Comparison of ENCODE assay signal across 11 cellular contexts in the genomic region with DNA sequence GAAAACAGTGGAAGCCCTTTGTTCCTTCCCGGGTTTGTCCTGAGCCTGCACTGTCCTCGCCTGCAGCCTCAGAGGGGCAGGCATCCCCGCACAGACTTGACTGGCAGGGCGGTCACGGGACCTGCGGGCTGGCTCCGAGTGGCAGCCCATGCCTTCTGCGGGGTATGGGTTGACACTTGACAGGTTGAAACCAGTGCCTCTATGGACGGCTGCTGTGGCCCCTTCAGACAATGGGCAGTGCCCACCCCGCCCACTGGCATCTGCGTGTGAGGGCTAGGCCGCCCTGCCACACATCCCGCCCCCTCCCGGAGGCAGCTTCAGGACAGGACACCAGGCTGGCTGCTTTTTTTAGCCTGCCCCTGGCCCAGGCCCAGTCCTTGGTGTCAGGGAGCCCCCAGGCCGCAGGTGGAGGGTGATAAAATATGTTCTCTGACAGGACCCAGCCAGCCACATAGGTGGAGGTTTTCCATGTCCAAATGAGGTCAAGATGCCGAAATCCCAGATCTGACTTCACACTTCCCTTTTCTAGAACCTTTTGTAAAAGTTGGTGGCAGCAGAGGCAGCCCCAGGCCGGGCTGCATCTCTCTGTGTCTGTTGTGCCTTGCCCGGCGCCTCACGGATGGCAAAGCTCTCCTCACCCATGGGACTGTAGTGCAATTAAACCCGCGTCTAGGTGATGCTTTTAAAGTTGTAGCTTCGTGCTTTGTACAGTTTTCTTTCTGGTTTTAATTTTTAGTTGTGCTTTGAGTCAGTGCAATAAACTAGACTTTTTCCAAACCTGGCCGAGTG. TPM values are rescaled to one million over a fixed set of nuclear protein-coding genes. Genes with fewer than 3 reads are reported as not detected.
DNase-seq lines count a peak whose midpoint lies in the region; ATAC-seq and TF ChIP-seq lines count a peak whose summit lies in the region.
"Had no signal": no experiment of that assay in that cellular context is flagged by ENCODE, and none has a peak within 500 bp of the region (broad histone marks: within the 10 kb centered on the region; RNA-seq: fewer than 3 reads in every experiment).

No MANE protein-coding gene starts in this region.

- peak; percentile 71 for DNase-seq in RWPE2 (ENCODE audit: low spot score)
- no peak for DNase-seq in dorsolateral prefrontal cortex
- no peak for DNase-seq in lower lobe of right lung
- DNase-seq in substantia nigra (lab: John Stamatoyannopoulos, UW) = peak in 2 of 49 donors; percentile 36 to 74
- DNase-seq in T1000 (lab: John Stamatoyannopoulos, UW) = no peak
- no peak for DNase-seq in stimulated activated naive CD8-positive, alpha-beta T cell treated with anti-CD3 and anti-CD28 coated beads, Interleukin-15, amount 100 ng/mL, for 72 hours
- no peak for DNase-seq in NCI-H2196 (lab: John Stamatoyannopoulos, UW; ENCODE audit: unreplicated experiment)
- DNase-seq: activated naive CD4-positive, alpha-beta T cell; Kasumi-1 had no signal

- H3K27ac Mint-ChIP-seq in stimulated activated naive CD8-positive, alpha-beta T cell treated with anti-CD3 and anti-CD28 coated beads, Interleukin-15, amount 100 ng/mL, for 72 hours = no peak overlapping the region

- TF ChIP-seq CTCF in RWPE2 (IDR thresholded peaks at IDR 0.05; ENCODE audit: poor library complexity, severe bottlenecking) (no peak), dorsolateral prefrontal cortex (IDR thresholded peaks at IDR 0.05 in 54 of 56, conservative IDR thresholded peaks at IDR 0.05 in 2 of 56; ENCODE audit: low read depth in 1 of 56, partially characterized antibody in 56 of 56) (no peak), lower lobe of right lung (IDR thresholded peaks at IDR 0.05) (no peak)

- H3K27me3 Mint-ChIP-seq in stimulated activated naive CD8-positive, alpha-beta T cell treated with anti-CD3 and anti-CD28 coated beads, Interleukin-15, amount 100 ng/mL, for 72 hours = no peaks in the 10 kb centered on the region
- H3K27me3 Mint-ChIP-seq: activated CD4-positive, alpha-beta T cell treated with anti-CD3 and anti-CD28 coated beads for 36 hours had no signal

- peak overlapping the region; percentile 78 for H3K27ac ChIP-seq in RWPE2 (ENCODE audit: poor library complexity, severe bottlenecking)
- peak overlapping the region in 58 of 59 donors; percentile 10 to 89 (median 71) for H3K27ac ChIP-seq in dorsolateral prefrontal cortex
- H3K27ac ChIP-seq in lower lobe of right lung = peak overlapping the region; percentile 83
- H3K27ac ChIP-seq in substantia nigra (ENCODE audit: low read depth, low read length, poor library complexity, severe bottlenecking) = peak overlapping the region; percentile 39

- H3K4me3 ChIP-seq in RWPE2 (ENCODE audit: severe bottlenecking) = no peak overlapping the region
- no peak overlapping the region for H3K4me3 ChIP-seq in dorsolateral prefrontal cortex
- H3K4me3 ChIP-seq in lower lobe of right lung = no peak overlapping the region

- no peaks in the 10 kb centered on the region for H3K9me3 Mint-ChIP-seq in stimulated activated naive CD8-positive, alpha-beta T cell treated with anti-CD3 and anti-CD28 coated beads, Interleukin-15, amount 100 ng/mL, for 72 hours

- H3K4me3 Mint-ChIP-seq in stimulated activated naive CD8-positive, alpha-beta T cell treated with anti-CD3 and anti-CD28 coated beads, Interleukin-15, amount 100 ng/mL, for 72 hours = no peak overlapping the region
- H3K4me3 Mint-ChIP-seq: activated CD4-positive, alpha-beta T cell treated with anti-CD3 and anti-CD28 coated beads for 36 hours had no signal

- intact Hi-C loops in dorsolateral prefrontal cortex (cut with DNase I) = loop anchor here in 1 of 2 donors (5.0 kb wide), 1 partner anchor 47 kb away; no protein-coding TSS in a partner anchor
- intact Hi-C loops in lower lobe of right lung (cut with DNase I) = no loop called here

- ATAC-seq in RWPE2 (ENCODE audit: low read depth) (peak; percentile 7; the same call in 2 of the 3 replicates), lower lobe of right lung (peak in 1 of 2 donors; percentile 4), GM19351 (IDR thresholded peaks at IDR 0.05; ENCODE audit: unreplicated experiment) (no peak)
- ATAC-seq in stimulated activated naive CD8-positive, alpha-beta T cell treated with anti-CD3 and anti-CD28 coated beads, Interleukin-15, amount 100 ng/mL, for 72 hours = no peak
- ATAC-seq: activated CD4-positive, alpha-beta T cell treated with anti-CD3 and anti-CD28 coated beads for 36 hours had no signal

- no peaks in the 10 kb centered on the region for H3K9me3 ChIP-seq in RWPE2 (ENCODE audit: severe bottlenecking)
- H3K9me3 ChIP-seq in lower lobe of right lung = no peaks in the 10 kb centered on the region

- H3K27me3 ChIP-seq in RWPE2 (ENCODE audit: insufficient read depth, poor library complexity, severe bottlenecking) (no peaks in the 10 kb centered on the region), dorsolateral prefrontal cortex (no peaks in the 10 kb centered on the region), lower lobe of right lung (ENCODE audit: low read depth) (no peaks in the 10 kb centered on the region)

- H3K4me1 ChIP-seq in RWPE2 (ENCODE audit: insufficient read depth, poor library complexity, severe bottlenecking) (peaks cover 15% of the 10 kb centered on the region), lower lobe of right lung (peaks cover 21% of the 10 kb centered on the region)

- H3K36me3 ChIP-seq in RWPE2 (ENCODE audit: low read depth) (no peaks in the 10 kb centered on the region), lower lobe of right lung (peaks cover 27% of the 10 kb centered on the region)

- peaks cover 11% of the 10 kb centered on the region for H3K4me1 Mint-ChIP-seq in stimulated activated naive CD8-positive, alpha-beta T cell treated with anti-CD3 and anti-CD28 coated beads, Interleukin-15, amount 100 ng/mL, for 72 hours

RNA-seq across cellular contexts. Expression of a gene that starts 10.0 kb away (rescaled TPM):
- total RNA-seq in dorsolateral prefrontal cortex = 100 to 1,000 TPM in 1 of 120 experiments, 10 to 100 TPM in 119; 20.1 to 115 (median 36.3) TPM
- total RNA-seq in lower lobe of right lung = 19.5 TPM
